11 cellular contexts compared by ENCODE assay signal in genomic region chr18:58303363-58303762, GRCh38.
A peak's percentile ranks its signal among the peaks of the same experiment; 100 is the strongest.
DNase-seq lines count a peak whose midpoint lies in the region; ATAC-seq and TF ChIP-seq lines count a peak whose summit lies in the region.
"Had no signal": no experiment of that assay in that cellular context is flagged by ENCODE, and none has a peak within 500 bp of the region (broad histone marks: within the 10 kb centered on the region; RNA-seq: fewer than 3 reads in every experiment).

No MANE protein-coding gene starts in this region.

- H3K36me3 ChIP-seq in stomach = no peaks in the 10 kb centered on the region
- H3K36me3 ChIP-seq: spleen had no signal

- H3K9me3 Mint-ChIP-seq in activated T-cell treated with anti-CD3 and anti-CD28 coated beads, Interleukin-2, amount 50 U/mL, for 4 hours = peaks cover 4% of the 10 kb centered on the region
- H3K9me3 Mint-ChIP-seq in activated T-helper 2 cell treated with anti-CD3 and anti-CD28 coated beads, Interferon-gamma antibody, Interleukin-2, Interleukin-4, amounts not matched to agents 10 μg/mL and 5 μg/mL and 100 μg/mL, durations not matched to agents 14 hours and 24 hours and 36 hours = peaks cover 9% of the 10 kb centered on the region

- peaks cover 0 to 51% (median 32%) of the 10 kb centered on the region in 4 donors for H3K4me1 ChIP-seq in stomach
- H3K4me1 ChIP-seq: spleen had no signal

- WGBS in stomach, 5 donors = 26 to 38% (median 37%) methylated on average over 3 of the region's 3 CpGs

- peaks cover 0 to 15% (median 5%) of the 10 kb centered on the region in 4 donors for H3K9me3 ChIP-seq in stomach

- no peak for DNase-seq in activated T-cell treated with anti-CD3 and anti-CD28 coated beads, Interleukin-2, amount 50 U/mL, for 4 hours
- DNase-seq in activated T-cell treated with anti-CD3 and anti-CD28 coated beads, Interleukin-2, amount 50 U/mL, for 1 hour = no peak
- no peak for DNase-seq in activated T-helper 2 cell treated with anti-CD3 and anti-CD28 coated beads, Interferon-gamma antibody, Interleukin-2, Interleukin-4, amounts not matched to agents 10 μg/mL and 5 μg/mL and 100 μg/mL, durations not matched to agents 14 hours and 24 hours and 36 hours (ENCODE audit: low spot score)
- DNase-seq in stomach (no peak), head of caudate nucleus (no peak)
- DNase-seq in effector CD8-positive, alpha-beta T cell (lab: John Stamatoyannopoulos, UW) = no peak
- DNase-seq: erythroblast, Right ventricle myocardium superior, spleen had no signal

- peak overlapping the region; percentile 10 for H3K4me3 Mint-ChIP-seq in activated T-cell treated with anti-CD3 and anti-CD28 coated beads, Interleukin-2, amount 50 U/mL, for 4 hours
- no peak overlapping the region for H3K4me3 Mint-ChIP-seq in activated T-helper 2 cell treated with anti-CD3 and anti-CD28 coated beads, Interferon-gamma antibody, Interleukin-2, Interleukin-4, amounts not matched to agents 10 μg/mL and 5 μg/mL and 100 μg/mL, durations not matched to agents 14 hours and 24 hours and 36 hours (ENCODE audit: low read depth)

- TF ChIP-seq EP300 in stomach (IDR thresholded peaks at IDR 0.05) = no peak

- H3K27ac ChIP-seq in stomach = peak overlapping the region; percentile 11 to 59 (median 22)
- H3K27ac ChIP-seq: spleen had no signal

- TF ChIP-seq POLR2A in stomach (IDR thresholded peaks at IDR 0.05) = no peak

- H3K36me3 Mint-ChIP-seq in activated T-cell treated with anti-CD3 and anti-CD28 coated beads, Interleukin-2, amount 50 U/mL, for 4 hours (ENCODE audit: insufficient read depth) = peaks cover 2% of the 10 kb centered on the region
- H3K36me3 Mint-ChIP-seq in activated T-helper 2 cell treated with anti-CD3 and anti-CD28 coated beads, Interferon-gamma antibody, Interleukin-2, Interleukin-4, amounts not matched to agents 10 μg/mL and 5 μg/mL and 100 μg/mL, durations not matched to agents 14 hours and 24 hours and 36 hours (ENCODE audit: low read depth) = no peaks in the 10 kb centered on the region

- no peaks in the 10 kb centered on the region for H3K27me3 ChIP-seq in stomach
- H3K27me3 ChIP-seq: spleen had no signal

- no peaks in the 10 kb centered on the region for H3K27me3 Mint-ChIP-seq in activated T-cell treated with anti-CD3 and anti-CD28 coated beads, Interleukin-2, amount 50 U/mL, for 4 hours (ENCODE audit: low read depth)
- peaks cover 41% of the 10 kb centered on the region for H3K27me3 Mint-ChIP-seq in activated T-helper 2 cell treated with anti-CD3 and anti-CD28 coated beads, Interferon-gamma antibody, Interleukin-2, Interleukin-4, amounts not matched to agents 10 μg/mL and 5 μg/mL and 100 μg/mL, durations not matched to agents 14 hours and 24 hours and 36 hours (ENCODE audit: low read depth)

- H3K4me1 Mint-ChIP-seq in activated T-cell treated with anti-CD3 and anti-CD28 coated beads, Interleukin-2, amount 50 U/mL, for 4 hours (ENCODE audit: low read depth) = peaks cover 32% of the 10 kb centered on the region
- H3K4me1 Mint-ChIP-seq in activated T-helper 2 cell treated with anti-CD3 and anti-CD28 coated beads, Interferon-gamma antibody, Interleukin-2, Interleukin-4, amounts not matched to agents 10 μg/mL and 5 μg/mL and 100 μg/mL, durations not matched to agents 14 hours and 24 hours and 36 hours (ENCODE audit: low read depth) = peaks cover 19% of the 10 kb centered on the region

- H3K4me3 ChIP-seq in stomach = no peak overlapping the region
- H3K4me3 ChIP-seq: spleen had no signal

- peak; percentile 87 for ATAC-seq in activated T-cell treated with anti-CD3 and anti-CD28 coated beads, Interleukin-2, amount 50 U/mL, for 4 hours
- ATAC-seq in HG02852 (IDR thresholded peaks at IDR 0.05; ENCODE audit: unreplicated experiment) (peak; percentile 97), GM18870 (IDR thresholded peaks at IDR 0.05; ENCODE audit: unreplicated experiment) (no peak)

- peak overlapping the region; percentile 18 for H3K27ac Mint-ChIP-seq in activated T-helper 2 cell treated with anti-CD3 and anti-CD28 coated beads, Interferon-gamma antibody, Interleukin-2, Interleukin-4, amounts not matched to agents 10 μg/mL and 5 μg/mL and 100 μg/mL, durations not matched to agents 14 hours and 24 hours and 36 hours

- intact Hi-C loops in activated T-helper 2 cell treated with anti-CD3 and anti-CD28 coated beads, Interferon-gamma antibody, Interleukin-2, Interleukin-4, amounts not matched to agents 10 μg/mL and 5 μg/mL and 100 μg/mL, durations not matched to agents 14 hours and 24 hours and 36 hours (cut with micrococcal nuclease) = no loop called here
- intact Hi-C loops in stomach (cut with DNase I; ENCODE audit: low total_unique reads) (no loop called here), head of caudate nucleus (cut with DNase I) (loop anchor here (10.0 kb wide), 1 partner anchor 259 kb away; the partner anchor contains the start of gene NEDD4L)

- no peak for TF ChIP-seq CTCF in stomach (IDR thresholded peaks at IDR 0.05)
